In genomic region chr7:20365486-20365885, GRCh38 we compare ENCODE assay signal across 34 cellular contexts. TPM values are rescaled to one million over a fixed set of nuclear protein-coding genes. Genes with fewer than 3 reads are reported as not detected.
DNase-seq lines count a peak whose midpoint lies in the region; ATAC-seq and TF ChIP-seq lines count a peak whose summit lies in the region.
"Had no signal": no experiment of that assay in that cellular context is flagged by ENCODE, and none has a peak within 500 bp of the region (broad histone marks: within the 10 kb centered on the region; RNA-seq: fewer than 3 reads in every experiment).

No MANE protein-coding gene starts in this region.

- H3K9ac ChIP-seq in adipocyte (ENCODE audit: low read length), result no peak overlapping the region

- no peaks in the 10 kb centered on the region for H3K9me3 ChIP-seq in right atrium auricular region
- H3K9me3 ChIP-seq in adipocyte (ENCODE audit: control insufficient read depth, low read length), result no peaks in the 10 kb centered on the region
- H3K9me3 ChIP-seq in upper lobe of left lung, result no peaks in the 10 kb centered on the region
- H3K9me3 ChIP-seq in naive thymus-derived CD4-positive, alpha-beta T cell (ENCODE audit: control insufficient read depth in 2 of 3, low read length in 3 of 3), result no peaks in the 10 kb centered on the region
- H3K9me3 ChIP-seq: ascending aorta, Caco-2, lower lobe of right lung, mucosa of descending colon, ovary, testis, uterus had no signal

- TF ChIP-seq POLR2A in upper lobe of left lung (IDR thresholded peaks at IDR 0.05), result no peak

- no peaks in the 10 kb centered on the region for H3K4me1 Mint-ChIP-seq in naive thymus-derived CD4-positive, alpha-beta T cell
- H3K4me1 Mint-ChIP-seq: activated B cell treated with CpG ODN at 0.5 μM for 24 hours; CD14-positive monocyte; central memory CD8-positive, alpha-beta T cell had no signal

- TF ChIP-seq CTCF in right atrium auricular region (IDR thresholded peaks at IDR 0.05), result no peak
- TF ChIP-seq CTCF in foreskin keratinocyte (conservative IDR thresholded peaks at IDR 0.05), result no peak
- TF ChIP-seq CTCF in omental fat pad (IDR thresholded peaks at IDR 0.05), result no peak
- TF ChIP-seq CTCF in upper lobe of left lung (IDR thresholded peaks at IDR 0.05), result no peak

- H3K27me3 Mint-ChIP-seq in naive thymus-derived CD4-positive, alpha-beta T cell, result peaks cover 0 to 4% (median 0%) of the 10 kb centered on the region in 5 donors
- H3K27me3 Mint-ChIP-seq: central memory CD8-positive, alpha-beta T cell; dendritic cell treated with granulocyte-macrophage colony-stimulating factor and Interleukin-4, amounts not matched to agents 40 ng/mL and 50 ng/mL, for 4 days; stimulated activated naive CD8-positive, alpha-beta T cell treated with anti-CD3 and anti-CD28 coated beads, Interleukin-15, Interleukin-2, amounts not matched to agents 100 ng/mL and 50 ng/mL, for 24 hours had no signal

- ATAC-seq in Right ventricle myocardium inferior (peak; percentile 83), foreskin keratinocyte (peak; percentile 68), omental fat pad (ENCODE audit: low FRiP score) (peak; percentile 83), HG03342 (IDR thresholded peaks at IDR 0.05; ENCODE audit: unreplicated experiment) (no peak), upper lobe of left lung (ENCODE audit: low FRiP score in 2 of 2) (no peak)
- ATAC-seq in naive thymus-derived CD4-positive, alpha-beta T cell, result no peak
- ATAC-seq: mucosa of descending colon had no signal

- CTCF ChIA-PET in naive thymus-derived CD4-positive, alpha-beta T cell (lab: Charles Lee), result no interaction called here

- H3K36me3 ChIP-seq in right atrium auricular region, result no peaks in the 10 kb centered on the region
- H3K36me3 ChIP-seq in adipocyte (ENCODE audit: control insufficient read depth, insufficient read depth, low read length, severe bottlenecking), result peaks cover 10% of the 10 kb centered on the region
- H3K36me3 ChIP-seq in upper lobe of left lung, result no peaks in the 10 kb centered on the region
- no peaks in the 10 kb centered on the region for H3K36me3 ChIP-seq in naive thymus-derived CD4-positive, alpha-beta T cell (ENCODE audit: control insufficient read depth in 2 of 3, insufficient read depth in 3 of 3, low read length in 3 of 3)
- H3K36me3 ChIP-seq: ascending aorta, lower lobe of right lung, ovary, uterus had no signal

- intact Hi-C loops in Right ventricle myocardium inferior (cut with DNase I), result no loop called here
- intact Hi-C loops in naive thymus-derived CD4-positive, alpha-beta T cell (cut with micrococcal nuclease), result no loop called here

- H3K27ac ChIP-seq in right atrium auricular region (no peak overlapping the region), foreskin keratinocyte (no peak overlapping the region), upper lobe of left lung (no peak overlapping the region)
- no peak overlapping the region for H3K27ac ChIP-seq in naive thymus-derived CD4-positive, alpha-beta T cell (ENCODE audit: low read depth, low read length)
- H3K27ac ChIP-seq: lower lobe of right lung, ovary had no signal

- H3K4me3 ChIP-seq in right atrium auricular region, result no peak overlapping the region
- no peak overlapping the region for H3K4me3 ChIP-seq in adipocyte (ENCODE audit: low read length)
- no peak overlapping the region for H3K4me3 ChIP-seq in upper lobe of left lung
- H3K4me3 ChIP-seq in naive thymus-derived CD4-positive, alpha-beta T cell (ENCODE audit: low read length), result no peak overlapping the region
- H3K4me3 ChIP-seq: ascending aorta, lower lobe of right lung, mucosa of descending colon, ovary, testis, uterus had no signal

- DNase-seq in Right ventricle myocardium inferior (ENCODE audit: missing footprints) (no peak), right atrium auricular region (ENCODE audit: low spot score) (no peak), adipocyte (ENCODE audit: low read depth) (peak; percentile 27), foreskin keratinocyte (peak; percentile 40 to 81), omental fat pad (ENCODE audit: low spot score) (no peak), upper lobe of left lung (no peak)
- DNase-seq in naive thymus-derived CD4-positive, alpha-beta T cell, result no peak
- DNase-seq: 8988T; activated B cell treated with CpG ODN at 0.5 μM for 24 hours; activated effector memory CD4-positive, alpha-beta T cell treated with anti-CD3 and anti-CD28 coated beads, Interleukin-2, amount 50 U/mL, for 16 hours; activated T-cell treated with anti-CD3 and anti-CD28 coated beads, Interleukin-2, amount 50 U/mL, for 24 hours; Caco-2; DMS53; IMR-90; islet precursor cell; lower lobe of right lung; mucosa of descending colon; NCI-H1092; NCI-H1694; NCI-H446 treated with DMSO at 0.1 percent for 48 hours; NCI-H82; ovary; stimulated activated CD4-positive, alpha-beta T cell treated with anti-CD3 and anti-CD28 coated beads, Interleukin-2, amount 100 ng/mL, for 24 hours; testis; uterus had no signal

- H3K27me3 ChIP-seq in right atrium auricular region, result no peaks in the 10 kb centered on the region
- H3K27me3 ChIP-seq in adipocyte (replicated peaks; ENCODE audit: control insufficient read depth, insufficient read depth, low read length), result no peaks in the 10 kb centered on the region
- H3K27me3 ChIP-seq in foreskin keratinocyte, result no peaks in the 10 kb centered on the region
- H3K27me3 ChIP-seq in upper lobe of left lung, result no peaks in the 10 kb centered on the region
- H3K27me3 ChIP-seq in naive thymus-derived CD4-positive, alpha-beta T cell (ENCODE audit: control insufficient read depth in 2 of 2, insufficient read depth in 2 of 2, low read length in 2 of 2), result no peaks in the 10 kb centered on the region
- H3K27me3 ChIP-seq: ascending aorta, ovary, testis, uterus had no signal

- 68 to 73% methylated on average over 4 of the region's 4 CpGs for WGBS in upper lobe of left lung, 2 donors

- POLR2A ChIA-PET in naive thymus-derived CD4-positive, alpha-beta T cell (lab: Charles Lee), result no interaction called here

- no peak overlapping the region for H3K4me3 Mint-ChIP-seq in naive thymus-derived CD4-positive, alpha-beta T cell
- H3K4me3 Mint-ChIP-seq: activated B cell treated with CpG ODN at 0.5 μM for 24 hours; activated naive CD8-positive, alpha-beta T cell; activated T-cell treated with anti-CD3 and anti-CD28 coated beads, Interleukin-2, amount 50 U/mL, for 24 hours; CD14-positive monocyte; central memory CD8-positive, alpha-beta T cell; dendritic cell treated with granulocyte-macrophage colony-stimulating factor and Interleukin-4, amounts not matched to agents 40 ng/mL and 50 ng/mL, for 4 days; nephron; stimulated activated naive CD8-positive, alpha-beta T cell treated with anti-CD3 and anti-CD28 coated beads, Interleukin-15, Interleukin-2, amounts not matched to agents 100 ng/mL and 50 ng/mL, for 24 hours had no signal

- H3K9me3 Mint-ChIP-seq in naive thymus-derived CD4-positive, alpha-beta T cell, result peaks cover 0 to 5% (median 0%) of the 10 kb centered on the region in 11 donors
- H3K9me3 Mint-ChIP-seq: activated B cell treated with CpG ODN at 0.5 μM for 24 hours; activated T-cell treated with anti-CD3 and anti-CD28 coated beads, Interleukin-2, amount 50 U/mL, for 24 hours; central memory CD8-positive, alpha-beta T cell; nephron; stimulated activated naive CD8-positive, alpha-beta T cell treated with anti-CD3 and anti-CD28 coated beads, Interleukin-15, Interleukin-2, amounts not matched to agents 100 ng/mL and 50 ng/mL, for 24 hours had no signal

- no peak overlapping the region for H3K27ac Mint-ChIP-seq in naive thymus-derived CD4-positive, alpha-beta T cell
- H3K27ac Mint-ChIP-seq: activated B cell treated with CpG ODN at 0.5 μM for 24 hours; activated naive CD8-positive, alpha-beta T cell; activated T-cell treated with anti-CD3 and anti-CD28 coated beads, Interleukin-2, amount 50 U/mL, for 24 hours; CD14-positive monocyte; dendritic cell treated with granulocyte-macrophage colony-stimulating factor and Interleukin-4, amounts not matched to agents 40 ng/mL and 50 ng/mL, for 4 days; stimulated activated naive CD8-positive, alpha-beta T cell treated with anti-CD3 and anti-CD28 coated beads, Interleukin-15, Interleukin-2, amounts not matched to agents 100 ng/mL and 50 ng/mL, for 24 hours had no signal

- H3K4me1 ChIP-seq in right atrium auricular region (peaks cover 0 to 6% of the 10 kb centered on the region in 2 donors), adipocyte (ENCODE audit: control insufficient read depth, insufficient read depth, low read length) (peaks cover 12% of the 10 kb centered on the region), foreskin keratinocyte (peaks cover 11% of the 10 kb centered on the region), upper lobe of left lung (no peaks in the 10 kb centered on the region)
- no peaks in the 10 kb centered on the region for H3K4me1 ChIP-seq in naive thymus-derived CD4-positive, alpha-beta T cell (ENCODE audit: control insufficient read depth in 2 of 2, insufficient read depth in 2 of 2, low read length in 2 of 2)
- H3K4me1 ChIP-seq: Caco-2, lower lobe of right lung, testis, uterus had no signal

- no peaks in the 10 kb centered on the region for H3K36me3 Mint-ChIP-seq in naive thymus-derived CD4-positive, alpha-beta T cell
- H3K36me3 Mint-ChIP-seq: activated naive CD8-positive, alpha-beta T cell; CD14-positive monocyte had no signal

- no peak for TF ChIP-seq EP300 in upper lobe of left lung (IDR thresholded peaks at IDR 0.05)

RNA-seq across cellular contexts. Expression of gene ITGB8, which starts 34.8 kb away (rescaled TPM):
- total RNA-seq in Right ventricle myocardium inferior (2.5 TPM), right atrium auricular region (1 to 10 TPM; 4.9 to 8.6 TPM), foreskin keratinocyte (12.3 and 12.9 TPM in 2 replicates), omental fat pad (10 to 100 TPM in 3 of 4 donors, 1 to 10 TPM in 1; 3.9 to 70.2 (median 16.5) TPM), upper lobe of left lung (10 to 100 TPM in 3 of 6 donors, 1 to 10 TPM in 3; 5.2 to 30.5 (median 9.8) TPM)
- 1.2 and 1.3 TPM in 2 replicates for polyA plus RNA-seq in foreskin keratinocyte
- total RNA-seq in naive thymus-derived CD4-positive, alpha-beta T cell, result 1 to 10 TPM in 1 of 5 experiments, under 1 TPM in 2, not detected in 2; 0.08 to 2.9 (median 0.85) TPM
- polyA plus RNA-seq in naive thymus-derived CD4-positive, alpha-beta T cell, result not detected
- total RNA-seq: T-helper 1 cell treated with Interleukin-12 subunit alpha and Interleukin-12 subunit beta and Interleukin-4 antibody, amounts not matched to agents 30 ng/mL and 1 ng/mL, for 36 hours had no signal

Comparison
In these comparisons a context has a peak if more than half of its experiments do, and no peak if none do; other contexts are left out.
1. ATAC-seq: peak in Right ventricle myocardium inferior (single experiment), foreskin keratinocyte (single experiment) and omental fat pad (single experiment); none in HG03342 (single experiment), upper lobe of left lung (0 of 2) and naive thymus-derived CD4-positive, alpha-beta T cell (single experiment).
2. DNase-seq: peak in adipocyte (single experiment) and foreskin keratinocyte (2 of 2); none in Right ventricle myocardium inferior (single experiment), right atrium auricular region (single experiment), omental fat pad (single experiment), upper lobe of left lung (0 of 2) and naive thymus-derived CD4-positive, alpha-beta T cell (0 of 9).